ENCODE assay signal across 7 cellular contexts in genomic region chr3:24614353-24614752, GRCh38.
"Had no signal": no experiment of that assay in that cellular context is flagged by ENCODE, and none has a peak within 500 bp of the region (broad histone marks: within the 10 kb centered on the region; RNA-seq: fewer than 3 reads in every experiment).

No MANE protein-coding gene starts in this region.

- H3K27ac ChIP-seq: GM23248 had no signal

- DNase-seq: GM23248, GOT3, H9, HCEC 1CT, KG1 had no signal

- ATAC-seq: HepG2 had no signal

- FAIRE-seq: H54, HepG2 had no signal

- H3K4me3 ChIP-seq: GM23248 had no signal

- H2AFZ ChIP-seq: GM23248 had no signal

- H3K9ac ChIP-seq: GM23248 had no signal
